Comparison of ENCODE assay signal across 15 cellular contexts in genomic region chr5:107919969-107920368, GRCh38.
DNase-seq lines count a peak whose midpoint lies in the region; ATAC-seq, FAIRE-seq and TF ChIP-seq lines count a peak whose summit lies in the region.
"Had no signal": no experiment of that assay in that cellular context is flagged by ENCODE, and none has a peak within 500 bp of the region (broad histone marks: within the 10 kb centered on the region; RNA-seq: fewer than 3 reads in every experiment).

No MANE protein-coding gene starts in this region.

- no peak overlapping the region for H4K8ac ChIP-seq in mesendoderm (ENCODE audit: low read depth, low read length)

- intact Hi-C loops in activated naive CD4-positive, alpha-beta T cell treated with anti-CD3 and anti-CD28 coated beads for 36 hours (cut with micrococcal nuclease): loop anchor here (2.0 kb wide), 1 partner anchor 33 kb away; no protein-coding TSS in a partner anchor
- intact Hi-C loops in uterus (cut with DNase I; ENCODE audit: low total_unique reads): no loop called here

- no peak overlapping the region for H3K4me2 ChIP-seq in mesendoderm (ENCODE audit: low read length)

- H3K79me1 ChIP-seq in mesendoderm (ENCODE audit: low read length): no peaks in the 10 kb centered on the region

- H3K4ac ChIP-seq in mesendoderm (ENCODE audit: low read depth, low read length): no peak overlapping the region

- no peak for FAIRE-seq in RCC 7860 (lab: Jason Lieb, UNC)
- FAIRE-seq: colon, K562 had no signal

- H2BK15ac ChIP-seq in mesendoderm (replicated peaks; ENCODE audit: low read depth): no peak overlapping the region

- no peak for TF ChIP-seq POLR2A in uterus (IDR thresholded peaks at IDR 0.05)

- H3K27ac Mint-ChIP-seq in activated naive CD4-positive, alpha-beta T cell treated with anti-CD3 and anti-CD28 coated beads for 36 hours: no peak overlapping the region

- no peaks in the 10 kb centered on the region for H3K27me3 Mint-ChIP-seq in activated naive CD4-positive, alpha-beta T cell treated with anti-CD3 and anti-CD28 coated beads for 36 hours (ENCODE audit: low read depth)

- H2BK5ac ChIP-seq in mesendoderm (ENCODE audit: low read length): no peak overlapping the region

- peaks cover 2% of the 10 kb centered on the region for H3K36me3 Mint-ChIP-seq in activated naive CD4-positive, alpha-beta T cell treated with anti-CD3 and anti-CD28 coated beads for 36 hours (ENCODE audit: low read depth)

- H3K18ac ChIP-seq in mesendoderm (ENCODE audit: low read length): peak overlapping the region; percentile 5

- no peak for TF ChIP-seq CTCF in uterus (IDR thresholded peaks at IDR 0.05)

- WGBS in mesendoderm (ENCODE audit: extremely low coverage, insufficient coverage, low lambda C conversion rate): no CpG with 5 or more reads among the region's 6 CpGs

- H3K27me3 ChIP-seq in mesendoderm (ENCODE audit: insufficient read depth, low read length, poor library complexity) (no peaks in the 10 kb centered on the region), uterus (no peaks in the 10 kb centered on the region)

- H3K36me3 ChIP-seq in mesendoderm (ENCODE audit: control insufficient read depth, insufficient read depth, low read length): no peaks in the 10 kb centered on the region
- H3K36me3 ChIP-seq in uterus: no peaks in the 10 kb centered on the region

- no peak overlapping the region for H3K56ac ChIP-seq in mesendoderm (ENCODE audit: low read length)

- H3K9me3 ChIP-seq in uterus: no peaks in the 10 kb centered on the region

- no peak overlapping the region for H3K9ac ChIP-seq in mesendoderm (ENCODE audit: low read length)
- H3K9ac ChIP-seq: parathyroid adenoma had no signal

- H3K4me3 ChIP-seq in mesendoderm (ENCODE audit: low read length) (no peak overlapping the region), uterus (no peak overlapping the region)
- H3K4me3 ChIP-seq: K562 had no signal

- no peaks in the 10 kb centered on the region for H3K79me2 ChIP-seq in mesendoderm (ENCODE audit: control insufficient read depth, insufficient read depth, low read length)
- H3K79me2 ChIP-seq: parathyroid adenoma had no signal

- CTCF ChIA-PET in activated naive CD4-positive, alpha-beta T cell treated with anti-CD3 and anti-CD28 coated beads for 36 hours (lab: Charles Lee): no interaction called here

- H2AK5ac ChIP-seq in mesendoderm (ENCODE audit: low read length): no peak overlapping the region

- no peak overlapping the region for H2BK120ac ChIP-seq in mesendoderm (ENCODE audit: low read depth, low read length)

- ATAC-seq in GM21381 (IDR thresholded peaks at IDR 0.05; ENCODE audit: unreplicated experiment) (peak; percentile 59), HG03060 (IDR thresholded peaks at IDR 0.05; ENCODE audit: low read depth, unreplicated experiment) (peak; percentile 60)
- ATAC-seq: K562 had no signal

- H3K4me3 Mint-ChIP-seq in activated naive CD4-positive, alpha-beta T cell treated with anti-CD3 and anti-CD28 coated beads for 36 hours: no peak overlapping the region

- H3K23ac ChIP-seq in mesendoderm (ENCODE audit: low read length): no peak overlapping the region

- H3K4me1 Mint-ChIP-seq in activated naive CD4-positive, alpha-beta T cell treated with anti-CD3 and anti-CD28 coated beads for 36 hours (ENCODE audit: low read depth): peaks cover 14% of the 10 kb centered on the region

- H3K4me1 ChIP-seq in mesendoderm (ENCODE audit: control insufficient read depth, low read depth, low read length) (no peaks in the 10 kb centered on the region), uterus (no peaks in the 10 kb centered on the region)
- H3K4me1 ChIP-seq: parathyroid adenoma had no signal

- no peaks in the 10 kb centered on the region for H3K9me3 Mint-ChIP-seq in activated naive CD4-positive, alpha-beta T cell treated with anti-CD3 and anti-CD28 coated beads for 36 hours

- DNase-seq in activated naive CD4-positive, alpha-beta T cell treated with anti-CD3 and anti-CD28 coated beads for 36 hours: peak; percentile 29
- no peak for DNase-seq in activated naive CD4-positive, alpha-beta T cell treated with Interleukin-2 at 50 U/mL for 16 hours
- DNase-seq in mesendoderm (no peak), DMS53 (lab: John Stamatoyannopoulos, UW) (no peak), RCC 7860 (ENCODE audit: low spot score) (no peak), uterus (no peak)
- DNase-seq: anterior cingulate cortex, glutamatergic neuron, islet precursor cell had no signal

- H3K27ac ChIP-seq in mesendoderm (ENCODE audit: low read depth, low read length) (no peak overlapping the region), uterus (no peak overlapping the region)
- H3K27ac ChIP-seq: epithelial cell of prostate, parathyroid adenoma had no signal

- no peak overlapping the region for H4K5ac ChIP-seq in mesendoderm (ENCODE audit: low read length)
